ENCODE assay signal across 17 cellular contexts in the genomic region with DNA sequence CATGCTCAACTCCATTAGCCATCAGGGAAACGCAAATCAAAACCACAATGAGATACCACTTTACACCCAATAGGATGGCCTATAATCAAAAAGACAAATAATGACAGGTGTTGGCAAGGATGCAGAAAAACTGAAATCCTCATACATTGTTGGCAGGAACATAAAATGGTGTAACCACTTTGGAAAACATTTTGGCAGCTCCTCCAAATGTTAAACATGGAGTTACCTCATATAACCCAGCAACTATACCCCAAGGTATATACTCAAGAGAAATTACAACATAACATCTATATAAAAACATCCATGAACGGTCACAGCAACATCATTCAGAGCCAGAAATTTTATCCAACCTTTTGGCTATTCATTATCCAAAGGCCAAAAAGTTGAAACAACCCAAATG.
"Had no signal": no experiment of that assay in that cellular context is flagged by ENCODE, and none has a peak within 500 bp of the region (broad histone marks: within the 10 kb centered on the region; RNA-seq: fewer than 3 reads in every experiment).

No MANE protein-coding gene starts in this region.

- H3K27me3 ChIP-seq: hepatocyte, ovary, thyroid gland, uterus had no signal

- DNase-seq: activated CD4-positive, alpha-beta T cell treated with anti-CD3 and anti-CD28 coated beads, Interleukin-2, amount 50 U/mL, for 1 hour; activated naive CD4-positive, alpha-beta T cell treated with anti-CD3 and anti-CD28 coated beads, Interleukin-2, amount 10 ng/mL, durations not matched to agents 7 days and 5 days; activated T-cell treated with anti-CD3 and anti-CD28 coated beads for 4 hours; central memory CD4-positive, alpha-beta T cell; cortex of kidney; effector memory CD4-positive, alpha-beta T cell; kidney; left ventricle myocardium inferior; ovary; small intestine; thyroid gland; uterus had no signal

- H3K4me1 ChIP-seq: uterus had no signal

- H3K27ac ChIP-seq: epithelial cell of prostate, hepatocyte, left ventricle myocardium inferior, ovary, uterus had no signal

- H3K36me3 ChIP-seq: ovary, uterus had no signal

- H3K9me3 ChIP-seq: left ventricle myocardium inferior, ovary, thyroid gland, uterus had no signal

- H3K4me3 ChIP-seq: hepatocyte, left ventricle myocardium inferior, ovary, thyroid gland, uterus had no signal

- H3K4me3 Mint-ChIP-seq: activated naive CD4-positive, alpha-beta T cell treated with anti-CD3 and anti-CD28 coated beads, Interleukin-2, amount 10 ng/mL, durations not matched to agents 7 days and 5 days; neural crest cell had no signal

- H3K27me3 Mint-ChIP-seq: activated naive CD4-positive, alpha-beta T cell treated with anti-CD3 and anti-CD28 coated beads, Interleukin-2, amount 10 ng/mL, durations not matched to agents 7 days and 5 days; activated T-helper 17 cell treated with anti-CD3 and anti-CD28 coated beads, Interleukin-2, amount 50 U/mL, for 72 hours; memory B cell had no signal

- H3K9me3 Mint-ChIP-seq: activated naive CD4-positive, alpha-beta T cell treated with anti-CD3 and anti-CD28 coated beads, Interleukin-2, amount 10 ng/mL, durations not matched to agents 7 days and 5 days; activated T-helper 17 cell treated with anti-CD3 and anti-CD28 coated beads, Interleukin-2, amount 50 U/mL, for 72 hours; memory B cell; neural crest cell had no signal

- H3K27ac Mint-ChIP-seq: activated naive CD4-positive, alpha-beta T cell treated with anti-CD3 and anti-CD28 coated beads, Interleukin-2, amount 10 ng/mL, durations not matched to agents 7 days and 5 days had no signal
